In genomic region chr3:30693470-30694120, GRCh38 we compare ENCODE assay signal across 8 cellular contexts.
DNase-seq lines count a peak whose midpoint lies in the region; TF ChIP-seq lines count a peak whose summit lies in the region.

No MANE protein-coding gene starts in this region.

- H3K27ac ChIP-seq in SJSA1 = no peak overlapping the region

- H3K4me3 ChIP-seq in HAP-1 (no peak overlapping the region), SJSA1 (no peak overlapping the region)

- H3K27me3 ChIP-seq in HAP-1 (ENCODE audit: low read depth) (no peaks in the 10 kb centered on the region), SJSA1 (replicated peaks) (no peaks in the 10 kb centered on the region)

- 0 out of 2 replicates have a peak, but pooled peaks cover 4% of the 10 kb centered on the region for H3K36me3 ChIP-seq in HAP-1 (replicated peaks)
- peaks cover 40% of the 10 kb centered on the region for H3K36me3 ChIP-seq in SJSA1

- in situ Hi-C loops in HAP-1 (cut with MboI; ENCODE audit: low sequenced_read_pairs) = loop anchor here (10.0 kb wide), 1 partner anchor 499 kb away; no protein-coding TSS in a partner anchor
- in situ Hi-C loops in T47D (cut with HindIII; ENCODE audit: low pct_unique_long_range_greater_than_20kb, low sequenced_read_pairs) = no loop called here

- H3K4me1 ChIP-seq in HAP-1 (no peaks in the 10 kb centered on the region), SJSA1 (replicated peaks) (peaks cover 26% of the 10 kb centered on the region)

- DNase-seq in stimulated activated CD8-positive, alpha-beta memory T cell treated with anti-CD3 and anti-CD28 coated beads, Interleukin-12 subunit alpha, Interleukin-12 subunit beta, amount 100 ng/mL, for 24 hours (ENCODE audit: extremely low read depth) = peak; percentile 5
- no peak for DNase-seq in stimulated activated CD8-positive, alpha-beta memory T cell treated with anti-CD3 and anti-CD28 coated beads, Interleukin-4, amount 100 ng/mL, for 48 hours
- DNase-seq in HAP-1 (ENCODE audit: low spot score in 2 of 2) = peak; percentile 63 to 69
- DNase-seq in SJSA1 (ENCODE audit: low read depth in 1 of 2, low spot score in 2 of 2) = peak; percentile 59 to 62
- DNase-seq in T47D (ENCODE audit: low read depth in 1 of 2, low spot score in 1 of 2) = peak; percentile 33 to 67
- DNase-seq in inferior parietal cortex (ENCODE audit: extremely low spot score) = peak; percentile 79
- DNase-seq in stimulated activated CD4-positive, alpha-beta T cell treated with anti-CD3 and anti-CD28 coated beads, TNF-alpha, amount 100 ng/mL, for 4 hours (ENCODE audit: low read depth in 3 of 3) = peak in 2 of 3 experiments; percentile 20 to 32

- TF ChIP-seq CTCF in LNCAP (IDR thresholded peaks at IDR 0.05) = peak; percentile 70

- H3K9me3 ChIP-seq in HAP-1 (no peaks in the 10 kb centered on the region), SJSA1 (replicated peaks) (no peaks in the 10 kb centered on the region)
